Comparison of ENCODE assay signal across 6 cellular contexts in the genomic region with DNA sequence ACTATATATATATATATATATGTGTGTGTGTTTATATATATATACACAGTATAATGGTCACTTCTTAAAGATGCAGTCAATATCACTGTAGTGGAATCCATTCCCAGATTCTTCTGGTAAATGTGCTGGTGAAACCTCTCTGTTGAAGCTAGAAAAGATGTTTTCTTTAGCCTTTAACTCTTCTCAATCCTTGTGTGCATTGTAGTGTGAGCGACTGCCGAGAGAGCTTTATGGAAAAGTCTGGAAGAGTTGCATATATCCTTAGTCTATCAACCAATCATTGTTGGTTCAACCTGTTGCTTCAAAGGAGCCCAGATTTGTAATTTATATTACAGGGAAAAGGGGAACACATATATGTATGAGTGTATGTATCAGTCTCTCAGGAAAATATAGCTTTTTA.
"Had no signal": no experiment of that assay in that cellular context is flagged by ENCODE, and none has a peak within 500 bp of the region (broad histone marks: within the 10 kb centered on the region; RNA-seq: fewer than 3 reads in every experiment).

No MANE protein-coding gene starts in this region.

- H3K9me3 Mint-ChIP-seq: GM23338, IgD-negative memory B cell had no signal

- H3K36me3 Mint-ChIP-seq: IgD-negative memory B cell had no signal

- ATAC-seq: GM23338, HCT116 had no signal

- H3K4me3 ChIP-seq: GM23338, HAP-1 had no signal

- H3K36me3 ChIP-seq: HAP-1 had no signal

- H3K4me3 Mint-ChIP-seq: GM23338, IgD-negative memory B cell had no signal

- DNase-seq: H7, KG1 had no signal

- H3K27ac Mint-ChIP-seq: GM23338, IgD-negative memory B cell had no signal

- H3K4me1 Mint-ChIP-seq: GM23338, IgD-negative memory B cell had no signal

- H3K9me3 ChIP-seq: HAP-1 had no signal

- H3K27me3 Mint-ChIP-seq: IgD-negative memory B cell had no signal

- H3K4me1 ChIP-seq: HAP-1 had no signal

- H3K4me2 ChIP-seq: GM23338 had no signal

- H2AFZ ChIP-seq: GM23338 had no signal
